Comparison of ENCODE assay signal across 2 cellular contexts in genomic region chr18:11591957-11592356, GRCh38.
TF ChIP-seq lines count a peak whose summit lies in the region.

No MANE protein-coding gene starts in this region.

TF ChIP-seq in HepG2, 621 proteins besides CTCF, POLR2A, EP300 and RAD21:
- TF ChIP-seq PHF5A (CRISPR knock-in tag; IDR thresholded peaks at IDR 0.05; ENCODE audit: low read depth, unreplicated experiment): no peak
- TF ChIP-seq HMGA1 (CRISPR knock-in tag; conservative IDR thresholded peaks at IDR 0.05): no peak
- TF ChIP-seq ZNF501 (CRISPR knock-in tag; IDR thresholded peaks at IDR 0.05): no peak
- TF ChIP-seq STAG1 (CRISPR knock-in tag; IDR thresholded peaks at IDR 0.05): peak; percentile 32; the same call in 1 of the 2 replicates
- no peak for TF ChIP-seq ZFP41 (CRISPR knock-in tag; IDR thresholded peaks at IDR 0.05; ENCODE audit: borderline replicate concordance)

TF ChIP-seq in WTC11, 78 proteins besides CTCF, POLR2A, EP300 and RAD21:
- TF ChIP-seq SP1 (CRISPR knock-in tag; conservative IDR thresholded peaks at IDR 0.05) (no peak), CBFB (CRISPR knock-in tag; IDR thresholded peaks at IDR 0.05; ENCODE audit: low read depth) (no peak), E2F4 (CRISPR knock-in tag; IDR thresholded peaks at IDR 0.05; ENCODE audit: borderline replicate concordance, low read depth) (no peak), ZNF121 (CRISPR knock-in tag; IDR thresholded peaks at IDR 0.05) (no peak), KAT7 (CRISPR knock-in tag; IDR thresholded peaks at IDR 0.05; ENCODE audit: borderline replicate concordance) (no peak)
